In the genomic region with DNA sequence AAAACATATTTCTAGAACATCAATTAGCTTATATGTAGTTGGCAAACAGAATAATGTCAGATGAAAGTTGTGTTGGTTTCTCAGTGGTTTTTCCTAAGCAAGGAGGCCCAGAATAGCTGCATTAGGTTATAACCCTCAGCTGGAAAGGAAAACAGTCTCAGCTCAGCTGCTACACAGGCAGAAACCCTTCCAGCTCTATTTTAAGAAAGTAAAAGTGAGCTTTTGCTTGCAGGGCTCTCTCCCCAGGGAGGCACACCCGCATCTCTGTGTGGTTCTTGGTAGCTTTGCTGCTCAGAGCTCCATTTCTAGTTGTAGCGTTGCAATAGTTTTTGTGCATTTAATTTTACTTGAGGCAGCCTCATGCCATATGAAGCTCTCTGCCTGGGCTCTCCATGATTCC, we compare ENCODE assay signal across 9 cellular contexts. TPM values are rescaled to one million over a fixed set of nuclear protein-coding genes. Genes with fewer than 3 reads are reported as not detected.
DNase-seq lines count a peak whose midpoint lies in the region; ATAC-seq, FAIRE-seq and TF ChIP-seq lines count a peak whose summit lies in the region.
"Had no signal": no experiment of that assay in that cellular context is flagged by ENCODE, and none has a peak within 500 bp of the region (broad histone marks: within the 10 kb centered on the region; RNA-seq: fewer than 3 reads in every experiment).

No MANE protein-coding gene starts in this region.

- H3K4me2 ChIP-seq in GM12878 (ENCODE audit: control insufficient read depth, insufficient read depth) = peak overlapping the region; percentile 69

- no peaks in the 10 kb centered on the region for H3K79me2 ChIP-seq in GM12878 (ENCODE audit: control insufficient read depth, insufficient read depth, low read length)

- H3K27me3 ChIP-seq in GM12878 (replicated peaks in 1 of 2; ENCODE audit: control insufficient read depth in 2 of 2, insufficient read depth in 2 of 2, low read length in 1 of 2) = no peaks in the 10 kb centered on the region

- no peak overlapping the region for H3K4me3 ChIP-seq in GM12878

- WGBS in GM12878 (ENCODE audit: insufficient coverage, insufficient replicate concordance, low lambda C conversion rate, missing lambda C conversion rate) = 2% methylated on average over 2 of the region's 2 CpGs

- no TSS peak for BruUV-seq in GM12878 (replicated peaks; lab: Mats Ljungman, UMichigan)

- no peak for TF ChIP-seq CTCF in GM12878 (IDR thresholded peaks at IDR 0.05 in 2 of 3, conservative IDR thresholded peaks at IDR 0.05 in 1 of 3; ENCODE audit: control insufficient read depth in 2 of 3, extremely low read depth in 1 of 3, insufficient read depth in 1 of 3, low read depth in 3 of 3, low read length in 3 of 3)

- SMC1A ChIA-PET in GM12878 (lab: Charles Lee; ENCODE audit: uncharacterized antibody, unreplicated experiment) = interaction anchor here (0.8 to 4.0 kb wide), 18 partner anchors 8 to 68 kb away, joined by 3 to 32 read pairs (median 6); partner anchors contain the start of gene PIKFYVE

- H3K9me3 ChIP-seq in GM12878 (replicated peaks; ENCODE audit: control insufficient read depth, insufficient read depth, low read length) = no peaks in the 10 kb centered on the region; the same call in 2 of the 3 replicates

- no peak for TF ChIP-seq EP300 in GM12878 (IDR thresholded peaks at IDR 0.05; ENCODE audit: borderline replicate concordance in 1 of 2, control insufficient read depth in 1 of 2, low read depth in 2 of 2, low read length in 2 of 2)

- no peak overlapping the region for H3K9ac ChIP-seq in GM12878 (ENCODE audit: control insufficient read depth, insufficient read depth, low read length)

- no peak for TF ChIP-seq POLR2A in GM12878 (IDR thresholded peaks at IDR 0.05; ENCODE audit: low read depth, low read length)

- ATAC-seq in GM18868 (IDR thresholded peaks at IDR 0.05; ENCODE audit: unreplicated experiment) = peak; percentile 83
- peak; percentile 77 for ATAC-seq in HG02884 (IDR thresholded peaks at IDR 0.05; ENCODE audit: unreplicated experiment)
- peak; percentile 77 for ATAC-seq in GM12878

- peak; percentile 19 for DNase-seq in GM12878 (ENCODE audit: low read depth, low spot score)
- DNase-seq in putamen (ENCODE audit: low spot score) = peak; percentile 31
- DNase-seq in T1000 (lab: John Stamatoyannopoulos, UW) = no peak
- DNase-seq in CD1c-positive myeloid dendritic cell (ENCODE audit: extremely low spot score) = no peak
- DNase-seq in NCI-H2107 (lab: John Stamatoyannopoulos, UW) = no peak
- no peak for DNase-seq in NOMO-1 treated with DMSO at 0.1 percent for 48 hours (lab: John Stamatoyannopoulos, UW; ENCODE audit: unreplicated experiment)

- CTCF ChIA-PET in GM12878 (lab: Yijun Ruan, JAX) = interaction anchor here (0.7 to 5.6 kb wide), 16 partner anchors 8 to 95 kb away, joined by 3 to 36 read pairs (median 4); partner anchors contain the start of genes IDH1 and PIKFYVE

- no peaks in the 10 kb centered on the region for H4K20me1 ChIP-seq in GM12878 (ENCODE audit: control insufficient read depth, insufficient read depth)

- intact Hi-C loops in GM12878 (cut with micrococcal nuclease; ENCODE audit: unreplicated experiment) = no loop called here

- H3K36me3 ChIP-seq in GM12878 (ENCODE audit: control insufficient read depth in 2 of 2, insufficient read depth in 2 of 2, low read length in 1 of 2) = peaks cover 5 to 11% of the 10 kb centered on the region in 2 experiments; a peak in 3 of 4 replicates

- in situ Hi-C loops in GM12878 (cut with MboI) = no loop called here

- no peak for FAIRE-seq in GM12878 (lab: Jason Lieb, UNC)
- FAIRE-seq: frontal cortex had no signal

- no peak; the same call in 1 of the 2 replicates for TF ChIP-seq RAD21 in GM12878 (IDR thresholded peaks at IDR 0.05; ENCODE audit: insufficient read depth, low read depth, low read length)

- POLR2A ChIA-PET in GM12878 (lab: Charles Lee) = interaction anchor here (0.6 to 3.9 kb wide), 11 partner anchors 9 to 68 kb away, joined by 3 to 23 read pairs (median 3); partner anchors contain the start of genes IDH1 and PIKFYVE

- no peak overlapping the region for H3K27ac ChIP-seq in GM12878 (ENCODE audit: control insufficient read depth, insufficient read depth)

- peaks cover 22% of the 10 kb centered on the region for H3K4me1 ChIP-seq in GM12878 (ENCODE audit: control insufficient read depth, insufficient read depth, low read length)

- RAD21 ChIA-PET in GM12878 (lab: Charles Lee; ENCODE audit: unreplicated experiment) = interaction anchor here (0.9 to 4.1 kb wide), 9 partner anchors 9 to 66 kb away, joined by 4 to 35 read pairs (median 6); partner anchors contain the start of genes IDH1 and PIKFYVE

- no peak overlapping the region for H2AFZ ChIP-seq in GM12878 (ENCODE audit: control insufficient read depth, low read depth, low read length)

TF ChIP-seq in GM12878, 131 proteins besides CTCF, POLR2A, EP300 and RAD21 (continues in another document):
- TF ChIP-seq ESRRA (IDR thresholded peaks at IDR 0.05; ENCODE audit: low read length) (no peak), NFIC (IDR thresholded peaks at IDR 0.05; ENCODE audit: low read depth, low read length) (peak; percentile 53; the same call in 1 of the 2 replicates), STAT1 (conservative IDR thresholded peaks at IDR 0.05) (no peak), ZZZ3 (IDR thresholded peaks at IDR 0.05; ENCODE audit: control insufficient read depth, insufficient read length, low read depth) (no peak), ETV6 (conservative IDR thresholded peaks at IDR 0.05 in 1 of 2, IDR thresholded peaks at IDR 0.05 in 1 of 2; ENCODE audit: borderline replicate concordance in 1 of 2, low read depth in 1 of 2) (peak in 1 of 2 experiments; percentile 24; a peak in 1 of 4 replicates)
- TF ChIP-seq, protein P1, sequence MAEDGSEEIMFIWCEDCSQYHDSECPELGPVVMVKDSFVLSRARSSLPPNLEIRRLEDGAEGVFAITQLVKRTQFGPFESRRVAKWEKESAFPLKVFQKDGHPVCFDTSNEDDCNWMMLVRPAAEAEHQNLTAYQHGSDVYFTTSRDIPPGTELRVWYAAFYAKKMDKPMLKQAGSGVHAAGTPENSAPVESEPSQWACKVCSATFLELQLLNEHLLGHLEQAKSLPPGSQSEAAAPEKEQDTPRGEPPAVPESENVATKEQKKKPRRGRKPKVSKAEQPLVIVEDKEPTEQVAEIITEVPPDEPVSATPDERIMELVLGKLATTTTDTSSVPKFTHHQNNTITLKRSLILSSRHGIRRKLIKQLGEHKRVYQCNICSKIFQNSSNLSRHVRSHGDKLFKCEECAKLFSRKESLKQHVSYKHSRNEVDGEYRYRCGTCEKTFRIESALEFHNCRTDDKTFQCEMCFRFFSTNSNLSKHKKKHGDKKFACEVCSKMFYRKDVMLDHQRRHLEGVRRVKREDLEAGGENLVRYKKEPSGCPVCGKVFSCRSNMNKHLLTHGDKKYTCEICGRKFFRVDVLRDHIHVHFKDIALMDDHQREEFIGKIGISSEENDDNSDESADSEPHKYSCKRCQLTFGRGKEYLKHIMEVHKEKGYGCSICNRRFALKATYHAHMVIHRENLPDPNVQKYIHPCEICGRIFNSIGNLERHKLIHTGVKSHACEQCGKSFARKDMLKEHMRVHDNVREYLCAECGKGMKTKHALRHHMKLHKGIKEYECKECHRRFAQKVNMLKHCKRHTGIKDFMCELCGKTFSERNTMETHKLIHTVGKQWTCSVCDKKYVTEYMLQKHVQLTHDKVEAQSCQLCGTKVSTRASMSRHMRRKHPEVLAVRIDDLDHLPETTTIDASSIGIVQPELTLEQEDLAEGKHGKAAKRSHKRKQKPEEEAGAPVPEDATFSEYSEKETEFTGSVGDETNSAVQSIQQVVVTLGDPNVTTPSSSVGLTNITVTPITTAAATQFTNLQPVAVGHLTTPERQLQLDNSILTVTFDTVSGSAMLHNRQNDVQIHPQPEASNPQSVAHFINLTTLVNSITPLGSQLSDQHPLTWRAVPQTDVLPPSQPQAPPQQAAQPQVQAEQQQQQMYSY (CRISPR knock-in tag; IDR thresholded peaks at IDR 0.05) = no peak
- TF ChIP-seq, protein P2, sequence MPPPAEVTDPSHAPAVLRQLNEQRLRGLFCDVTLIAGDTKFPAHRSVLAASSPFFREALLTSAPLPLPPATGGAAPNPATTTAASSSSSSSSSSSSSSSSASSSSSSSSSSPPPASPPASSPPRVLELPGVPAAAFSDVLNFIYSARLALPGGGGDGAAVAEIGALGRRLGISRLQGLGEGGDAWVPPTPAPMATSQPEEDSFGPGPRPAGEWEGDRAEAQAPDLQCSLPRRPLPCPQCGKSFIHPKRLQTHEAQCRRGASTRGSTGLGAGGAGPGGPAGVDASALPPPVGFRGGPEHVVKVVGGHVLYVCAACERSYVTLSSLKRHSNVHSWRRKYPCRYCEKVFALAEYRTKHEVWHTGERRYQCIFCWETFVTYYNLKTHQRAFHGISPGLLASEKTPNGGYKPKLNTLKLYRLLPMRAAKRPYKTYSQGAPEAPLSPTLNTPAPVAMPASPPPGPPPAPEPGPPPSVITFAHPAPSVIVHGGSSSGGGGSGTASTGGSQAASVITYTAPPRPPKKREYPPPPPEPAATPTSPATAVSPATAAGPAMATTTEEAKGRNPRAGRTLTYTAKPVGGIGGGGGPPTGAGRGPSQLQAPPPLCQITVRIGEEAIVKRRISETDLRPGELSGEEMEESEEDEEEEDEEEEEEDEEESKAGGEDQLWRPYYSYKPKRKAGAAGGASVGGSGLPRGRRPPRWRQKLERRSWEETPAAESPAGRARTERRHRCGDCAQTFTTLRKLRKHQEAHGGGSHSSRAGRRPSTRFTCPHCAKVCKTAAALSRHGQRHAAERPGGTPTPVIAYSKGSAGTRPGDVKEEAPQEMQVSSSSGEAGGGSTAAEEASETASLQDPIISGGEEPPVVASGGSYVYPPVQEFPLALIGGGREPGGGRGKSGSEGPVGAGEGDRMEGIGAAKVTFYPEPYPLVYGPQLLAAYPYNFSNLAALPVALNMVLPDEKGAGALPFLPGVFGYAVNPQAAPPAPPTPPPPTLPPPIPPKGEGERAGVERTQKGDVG (CRISPR knock-in tag; IDR thresholded peaks at IDR 0.05) = no peak

RNA-seq across cellular contexts. Expression of gene PIKFYVE, which starts 54.6 kb away (rescaled TPM):
- total RNA-seq in GM12878 (2013; cell fraction: nucleolus; rRNA removed) = 180 and 182 TPM in 2 replicates
- total RNA-seq in GM12878 (2014; rRNA removed) (26.8 and 31.3 TPM in 2 replicates), GM12878 (2014; rRNA removed; fragmentation: Illumina TruSeq; extraction: Trizol) (28.4 and 29.9 TPM in 2 replicates), GM12878 (2021) (21.1 and 21.2 TPM in 2 replicates)
- 7.8 TPM for polyA plus RNA-seq in GM12878 (2011; ENCODE audit: low read depth)
- polyA plus RNA-seq in GM12878 (2011; rRNA removed) (41.7 and 57.9 TPM in 2 replicates), GM12878 (2014; fragmentation: Illumina TruSeq; extraction: Trizol) (24.5 and 31.0 TPM in 2 replicates), GM12878 (2014; fragmentation: Nextera tagmentation; extraction: Ambion mirVana) (1 to 10 TPM; 5.2 to 5.5 TPM), GM12878 (2014; rRNA removed) (15.6 and 18.0 TPM in 2 replicates), GM12878 (2016; fragmentation: Nextera tagmentation; extraction: Ambion mirVana) (1 to 10 TPM; 9.6 to 9.9 TPM)
- 18.5 and 21.3 TPM in 2 replicates for polyA plus RNA-seq in GM12878 (2011; cell fraction: cytosol; rRNA removed)
- 52.2 and 58.8 TPM in 2 replicates for polyA plus RNA-seq in GM12878 (2011; cell fraction: nucleus; rRNA removed)
- 9.9 and 11.6 TPM in 2 replicates for polyA plus RNA-seq in GM12878 (2012)
- 89.7 and 93.4 TPM in 2 replicates for polyA minus RNA-seq in GM12878 (2011; rRNA and poly(A)+ RNA removed)
- 21.1 and 26.6 TPM in 2 replicates for polyA minus RNA-seq in GM12878 (2011; cell fraction: cytosol; rRNA and poly(A)+ RNA removed)
- polyA minus RNA-seq in GM12878 (2011; cell fraction: nucleus; rRNA and poly(A)+ RNA removed) = 90.8 and 125 TPM in 2 replicates

Comparison
In these comparisons a context has a peak if more than half of its experiments do, and no peak if none do; other contexts are left out.
1. DNase-seq: peak in GM12878 (single experiment) and putamen (single experiment); none in T1000 (single experiment), CD1c-positive myeloid dendritic cell (single experiment), NCI-H2107 (single experiment) and NOMO-1 treated with DMSO at 0.1 percent for 48 hours (single experiment).
2. Peak in every context shown above with its lines, with median percentiles within 50 percentile points of each other: ATAC-seq.